26 cellular contexts compared by ENCODE assay signal in the genomic region with DNA sequence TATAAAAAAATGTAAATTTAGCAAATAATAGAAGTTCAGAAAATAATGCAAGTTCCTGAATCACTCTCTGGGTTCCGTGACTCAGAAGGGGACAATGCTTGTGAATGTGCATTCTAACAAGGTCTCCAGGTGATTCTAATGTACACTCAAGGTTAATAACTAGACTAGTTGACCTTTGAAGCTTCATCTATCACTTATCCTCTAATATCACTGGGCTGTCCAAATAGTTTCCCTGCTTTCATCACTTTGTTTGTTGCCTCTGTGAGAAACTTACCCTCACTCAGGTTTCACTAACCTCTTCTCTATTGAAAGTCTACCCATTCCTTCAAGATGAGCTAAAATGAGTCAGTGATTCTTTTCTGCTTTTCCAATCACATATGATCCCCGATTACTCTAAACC.
DNase-seq lines count a peak whose midpoint lies in the region; ATAC-seq, FAIRE-seq and TF ChIP-seq lines count a peak whose summit lies in the region.
"Had no signal": no experiment of that assay in that cellular context is flagged by ENCODE, and none has a peak within 500 bp of the region (broad histone marks: within the 10 kb centered on the region; RNA-seq: fewer than 3 reads in every experiment).

No MANE protein-coding gene starts in this region.

- intact Hi-C loops in right lobe of liver (cut with DNase I): no loop called here

- H3K9me3 ChIP-seq in right lobe of liver: no peaks in the 10 kb centered on the region
- H3K9me3 ChIP-seq: BE2C had no signal

- no peak overlapping the region for H3K27ac ChIP-seq in right lobe of liver
- H3K27ac ChIP-seq: A549; BLaER1 treated with 17β-estradiol and CSF1 and Interleukin-3, amounts not matched to agents 10 nM and 100 nM; GM23248 had no signal

- TF ChIP-seq CTCF in right lobe of liver (IDR thresholded peaks at IDR 0.05): no peak

- ATAC-seq in left lobe of liver: peak; percentile 58
- ATAC-seq in right lobe of liver: peak; percentile 51 to 88 (median 56)
- ATAC-seq: A549, GM12878, HCT116 had no signal

- 70% methylated on average over 2 of the region's 2 CpGs for WGBS in right lobe of liver (ENCODE audit: insufficient coverage, low coverage, low lambda C conversion rate, missing lambda C conversion rate)

- no peak for DNase-seq in H54 (ENCODE audit: insufficient read length, low spot score)
- no peak for DNase-seq in left lobe of liver (ENCODE audit: low spot score)
- no peak for DNase-seq in right lobe of liver
- no peak for DNase-seq in NCI-H2107 (lab: John Stamatoyannopoulos, UW)
- no peak for DNase-seq in NCI-H2107 treated with DMSO at 0.1 percent for 48 hours (lab: John Stamatoyannopoulos, UW; ENCODE audit: unreplicated experiment)
- no peak for DNase-seq in erythroblast (lab: John Stamatoyannopoulos, UW)
- DNase-seq: 8988T; ACHN; AML-193; BE2C; CD4-positive, alpha-beta T cell; CD8-positive, alpha-beta memory T cell; DMS 273 treated with DMSO at 0.1 percent for 48 hours; DMS79; EL; GDM1; GM23248; H9; HFFc6 had no signal

- H3K36me3 ChIP-seq in right lobe of liver: no peaks in the 10 kb centered on the region
- H3K36me3 ChIP-seq: BE2C; BLaER1 treated with 17β-estradiol and CSF1 and Interleukin-3, amounts not matched to agents 10 nM and 100 nM had no signal

- H3K4me3 ChIP-seq in right lobe of liver: no peak overlapping the region
- H3K4me3 ChIP-seq: A549; BLaER1 treated with 17β-estradiol and CSF1 and Interleukin-3, amounts not matched to agents 10 nM and 100 nM; GM12878; GM23248 had no signal

- peaks cover 0 to 8% (median 3%) of the 10 kb centered on the region in 4 donors for H3K4me1 ChIP-seq in right lobe of liver
- H3K4me1 ChIP-seq: A549, BE2C had no signal

- peak; percentile 50 for FAIRE-seq in H54 (lab: Jason Lieb, UNC)
- FAIRE-seq: A549, D721Med, GM12878, GM19239, H1 had no signal

- no peaks in the 10 kb centered on the region for H3K27me3 ChIP-seq in right lobe of liver
- H3K27me3 ChIP-seq: BE2C; BLaER1 treated with 17β-estradiol and CSF1 and Interleukin-3, amounts not matched to agents 10 nM and 100 nM had no signal

- TF ChIP-seq POLR2A in H54 (IDR thresholded peaks at IDR 0.05; ENCODE audit: low read depth, low read length) (no peak), right lobe of liver (IDR thresholded peaks at IDR 0.05) (no peak), erythroblast (IDR thresholded peaks at IDR 0.05; ENCODE audit: low read length) (no peak)
